Comparison of ENCODE assay signal across 8 cellular contexts in genomic region chr4:183905593-183906485, GRCh38. TPM values are rescaled to one million over a fixed set of nuclear protein-coding genes. Genes with fewer than 3 reads are reported as not detected.
A peak's percentile ranks its signal among the peaks of the same experiment; 100 is the strongest.
DNase-seq lines count a peak whose midpoint lies in the region; ATAC-seq and TF ChIP-seq lines count a peak whose summit lies in the region.

No MANE protein-coding gene starts in this region.

- H3K27ac Mint-ChIP-seq in MCF 10A (ENCODE audit: low read depth, unreplicated experiment) = no peak overlapping the region

- peaks cover 0 to 28% (median 20%) of the 10 kb centered on the region in 4 donors for H3K4me1 ChIP-seq in sigmoid colon

- CTCF ChIA-PET in MCF 10A (lab: Yijun Ruan, JAX) = interaction anchor here (0.6 to 0.7 kb wide), 3 partner anchors 22 to 259 kb away, joined by 3 to 4 read pairs (median 3); no protein-coding TSS in a partner anchor

- in situ Hi-C loops in G401 (cut with HindIII; ENCODE audit: low sequenced_read_pairs) = no loop called here

- no peaks in the 10 kb centered on the region for H3K27me3 Mint-ChIP-seq in MCF 10A (ENCODE audit: insufficient read depth, unreplicated experiment)

- WGBS in sigmoid colon, 2 donors = 1% methylated on average over 93 of the region's 93 CpGs

- H3K36me3 Mint-ChIP-seq in MCF 10A (ENCODE audit: insufficient read depth, unreplicated experiment) = no peaks in the 10 kb centered on the region

- H3K36me3 ChIP-seq in sigmoid colon = no peaks in the 10 kb centered on the region

- TF ChIP-seq EP300 in sigmoid colon (IDR thresholded peaks at IDR 0.05) = no peak

- no peak for ATAC-seq in HG02610 (IDR thresholded peaks at IDR 0.05; ENCODE audit: unreplicated experiment)

- DNase-seq in G401 (ENCODE audit: low spot score) (peak; percentile 68), NCI-H2227 (lab: John Stamatoyannopoulos, UW; ENCODE audit: unreplicated experiment) (peak; percentile 46), MCF 10A (ENCODE audit: unreplicated experiment) (no peak), sigmoid colon (no peak), NCI-H524 treated with DMSO at 0.1 percent for 48 hours (lab: John Stamatoyannopoulos, UW) (no peak), KG1 (lab: John Stamatoyannopoulos, UW) (no peak)

- intact Hi-C loops in MCF 10A (cut with micrococcal nuclease) = no loop called here
- intact Hi-C loops in sigmoid colon (cut with DNase I) = loop anchor here (5.0 kb wide), 1 partner anchor 81 kb away; no protein-coding TSS in a partner anchor

- no peak for TF ChIP-seq POLR2A in sigmoid colon (IDR thresholded peaks at IDR 0.05)

- no peaks in the 10 kb centered on the region for H3K9me3 Mint-ChIP-seq in MCF 10A (ENCODE audit: unreplicated experiment)

- TF ChIP-seq CTCF in MCF 10A (IDR thresholded peaks at IDR 0.05; ENCODE audit: unreplicated experiment) = no peak
- TF ChIP-seq CTCF in sigmoid colon (IDR thresholded peaks at IDR 0.05) = no peak

- BruUV-seq in MCF 10A (replicated peaks; lab: Mats Ljungman, UMichigan) = no TSS peak

- POLR2A ChIA-PET in MCF 10A (lab: Yijun Ruan, JAX) = interaction anchor here (0.7 to 2.8 kb wide), 4 partner anchors 14 to 82 kb away, joined by 3 to 10 read pairs (median 6); no protein-coding TSS in a partner anchor

- H3K9me3 ChIP-seq in iPS-18c (ENCODE audit: control insufficient read depth, insufficient read depth, low read length) (peaks cover under 1% of the 10 kb centered on the region), sigmoid colon (no peaks in the 10 kb centered on the region)

- peak overlapping the region; percentile 73 for H3K4me3 Mint-ChIP-seq in MCF 10A (ENCODE audit: unreplicated experiment)

- no peaks in the 10 kb centered on the region for H3K4me1 Mint-ChIP-seq in MCF 10A (ENCODE audit: insufficient read depth, unreplicated experiment)

- H3K4me3 ChIP-seq in iPS-18c (ENCODE audit: insufficient read depth, low read depth, low read length) (peak overlapping the region; percentile 75), sigmoid colon (peak overlapping the region; percentile 48 to 75 (median 64))

- no peaks in the 10 kb centered on the region for H3K27me3 ChIP-seq in sigmoid colon

- peak overlapping the region; percentile 35 to 78 (median 69) for H3K27ac ChIP-seq in sigmoid colon

RNA-seq across cellular contexts. Expression of gene STOX2, which starts 0.7 kb away (rescaled TPM):
- total RNA-seq in G401 (2014; rRNA removed; shearing (Covaris generic)) = 0.06 TPM in 1 of 2 replicates, not detected in the other
- total RNA-seq in MCF 10A (2022) (1.1 TPM in 2 replicates), sigmoid colon (1 to 10 TPM; 2.2 to 9.6 (median 5.7) TPM)
- under 1 TPM; under 0.01 to 0.89 (median 0.23) TPM for polyA plus RNA-seq in sigmoid colon

Comparison
In these comparisons a context has a peak if more than half of its experiments do, and no peak if none do; other contexts are left out.
1. DNase-seq: peak in G401 (single experiment) and NCI-H2227 (single experiment); none in MCF 10A (single experiment), sigmoid colon (single experiment), NCI-H524 treated with DMSO at 0.1 percent for 48 hours (single experiment) and KG1 (single experiment).